ENCODE assay signal across 8 cellular contexts in genomic region chr18:44678725-44679055, GRCh38. TPM values are rescaled to one million over a fixed set of nuclear protein-coding genes. Genes with fewer than 3 reads are reported as not detected.
DNase-seq lines count a peak whose midpoint lies in the region; TF ChIP-seq lines count a peak whose summit lies in the region.

No MANE protein-coding gene starts in this region.

- H3K9me3 ChIP-seq in MG63 (no peaks in the 10 kb centered on the region), neutrophil (no peaks in the 10 kb centered on the region)
- no peaks in the 10 kb centered on the region for H3K9me3 ChIP-seq in effector memory CD4-positive, alpha-beta T cell (ENCODE audit: control insufficient read depth, low read length)

- H3K27me3 ChIP-seq in MG63 (no peaks in the 10 kb centered on the region; the same call in 1 of the 2 replicates), neutrophil (peaks cover 96% of the 10 kb centered on the region)
- H3K27me3 ChIP-seq in effector memory CD4-positive, alpha-beta T cell (replicated peaks; ENCODE audit: control insufficient read depth, insufficient read depth, low read length, poor library complexity, severe bottlenecking), result peaks cover 7% of the 10 kb centered on the region

- DNase-seq in MG63 (no peak), NCI-H69 (lab: John Stamatoyannopoulos, UW) (no peak), GM10266 (ENCODE audit: extremely low spot score) (no peak), DMS114 treated with DMSO at 0.1 percent for 48 hours (lab: John Stamatoyannopoulos, UW; ENCODE audit: unreplicated experiment) (no peak), NCI-H526 treated with DMSO at 0.1 percent for 48 hours (lab: John Stamatoyannopoulos, UW) (no peak)
- no peak for DNase-seq in effector memory CD4-positive, alpha-beta T cell

- H3K36me3 ChIP-seq in MG63 (no peaks in the 10 kb centered on the region), neutrophil (no peaks in the 10 kb centered on the region)
- no peaks in the 10 kb centered on the region for H3K36me3 ChIP-seq in effector memory CD4-positive, alpha-beta T cell (ENCODE audit: control insufficient read depth, insufficient read depth, low read length)

- H3K4me3 ChIP-seq in MG63 (peak overlapping the region; percentile 66), neutrophil (ENCODE audit: low read depth in 1 of 2, low read length in 1 of 2) (peak overlapping the region; percentile 66 to 68)
- peak overlapping the region; percentile 78 for H3K4me3 ChIP-seq in effector memory CD4-positive, alpha-beta T cell (ENCODE audit: insufficient read depth, low read depth, low read length, poor library complexity, severe bottlenecking)

- H3K4me1 ChIP-seq in effector memory CD4-positive, alpha-beta T cell (ENCODE audit: control insufficient read depth, insufficient read depth, low read length, poor library complexity, severe bottlenecking), result peaks cover 16% of the 10 kb centered on the region
- peaks cover 5 to 12% of the 10 kb centered on the region in 2 experiments for H3K4me1 ChIP-seq in neutrophil (ENCODE audit: control insufficient read depth in 1 of 2, insufficient read depth in 1 of 2, low read depth in 1 of 2, low read length in 1 of 2)

- H3K27ac ChIP-seq in C4-2B (peak overlapping the region; percentile 91), neutrophil (no peak overlapping the region)
- no peak overlapping the region for H3K27ac ChIP-seq in effector memory CD4-positive, alpha-beta T cell (ENCODE audit: insufficient read depth, low read length, poor library complexity, severe bottlenecking)

- TF ChIP-seq CTCF in C4-2B (conservative IDR thresholded peaks at IDR 0.05) (no peak), neutrophil (IDR thresholded peaks at IDR 0.05) (no peak), GM10266 (IDR thresholded peaks at IDR 0.05; ENCODE audit: control insufficient read depth, insufficient read depth, low read depth, missing control alignments) (no peak)

RNA-seq across cellular contexts. Expression of gene SETBP1, which starts 2.0 kb away (rescaled TPM):
- total RNA-seq in MG63 (2014; rRNA removed; shearing (Covaris generic); ENCODE audit: low replicate concordance), result not detected in 2 replicates
